Comparison of ENCODE assay signal across 8 cellular contexts in the genomic region with DNA sequence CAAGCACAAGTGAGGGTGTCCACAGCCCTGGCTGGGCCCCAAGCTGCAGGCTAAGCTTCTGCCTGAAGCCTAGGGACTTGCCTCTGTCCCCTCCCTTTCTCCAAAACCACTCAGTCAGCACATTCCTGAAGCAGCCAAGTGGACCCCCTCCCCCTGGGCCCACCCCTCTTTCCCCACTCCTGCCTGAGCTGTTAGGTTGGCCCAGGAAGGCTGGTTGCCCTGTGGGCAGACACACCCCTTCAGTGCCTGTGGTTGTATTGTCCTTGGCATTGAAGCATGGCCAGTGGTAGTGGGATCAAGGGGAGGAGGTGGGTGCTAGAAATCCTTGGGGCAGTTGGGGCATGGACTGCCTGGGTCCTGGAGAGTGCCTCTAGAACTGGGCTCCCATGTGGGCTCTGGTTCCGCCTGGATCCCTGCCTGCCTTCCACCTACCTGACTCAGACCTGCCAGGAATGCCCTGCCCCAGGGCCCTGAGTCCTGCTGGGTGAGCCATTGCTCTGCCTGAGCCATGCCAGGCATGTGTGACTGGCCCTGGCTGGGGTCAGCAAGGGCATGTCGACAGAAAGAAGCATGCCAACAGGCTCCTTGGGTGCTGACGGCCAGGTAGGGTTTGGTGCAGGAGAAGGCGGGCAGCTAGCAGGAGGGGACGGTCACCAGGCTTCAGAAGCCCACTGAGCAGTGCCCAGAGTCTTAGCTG. TPM values are rescaled to one million over a fixed set of nuclear protein-coding genes. Genes with fewer than 3 reads are reported as not detected.
DNase-seq lines count a peak whose midpoint lies in the region; ATAC-seq, FAIRE-seq and TF ChIP-seq lines count a peak whose summit lies in the region.

No MANE protein-coding gene starts in this region.

- H3K36me3 Mint-ChIP-seq in T-helper 2 cell treated with Interferon-gamma antibody and Interleukin-4, amounts not matched to agents 5 μg/mL and 100 μg/mL, for 36 hours (ENCODE audit: low read depth) = peaks cover 13% of the 10 kb centered on the region
- peaks cover 59% of the 10 kb centered on the region for H3K36me3 Mint-ChIP-seq in activated T-helper 2 cell treated with anti-CD3 and anti-CD28 coated beads, Interferon-gamma antibody, Interleukin-2, Interleukin-4, amounts not matched to agents 10 μg/mL and 5 μg/mL and 100 μg/mL, durations not matched to agents 14 hours and 24 hours and 36 hours (ENCODE audit: low read depth)

- no peak for DNase-seq in T-helper 2 cell treated with Interferon-gamma antibody and Interleukin-4, amounts not matched to agents 5 μg/mL and 100 μg/mL, for 36 hours (ENCODE audit: low spot score)
- no peak for DNase-seq in T-helper 2 cell
- no peak for DNase-seq in activated T-helper 2 cell treated with anti-CD3 and anti-CD28 coated beads, Interferon-gamma antibody, Interleukin-2, Interleukin-4, amounts not matched to agents 10 μg/mL and 5 μg/mL and 100 μg/mL, durations not matched to agents 14 hours and 24 hours and 36 hours (ENCODE audit: low spot score)
- DNase-seq in kidney = peak; percentile 93
- no peak for DNase-seq in HCEC 1CT
- no peak for DNase-seq in T-helper 9 cell

- no peaks in the 10 kb centered on the region for H3K27me3 ChIP-seq in subcutaneous abdominal adipose tissue (ENCODE audit: control insufficient read depth in 5 of 5, insufficient read depth in 4 of 5, low read length in 5 of 5)

- H3K27ac ChIP-seq in kidney (ENCODE audit: low read depth in 2 of 2, low read length in 2 of 2) = peak overlapping the region; percentile 95 to 96
- H3K27ac ChIP-seq in subcutaneous abdominal adipose tissue (ENCODE audit: low read depth, low read length) = peak overlapping the region; percentile 46

- intact Hi-C loops in activated T-helper 2 cell treated with anti-CD3 and anti-CD28 coated beads, Interferon-gamma antibody, Interleukin-2, Interleukin-4, amounts not matched to agents 10 μg/mL and 5 μg/mL and 100 μg/mL, durations not matched to agents 14 hours and 24 hours and 36 hours (cut with micrococcal nuclease) = no loop called here
- intact Hi-C loops in kidney (cut with DNase I) = no loop called here

- FAIRE-seq in kidney (lab: Jason Lieb, UNC) = no peak

- H3K27me3 Mint-ChIP-seq in T-helper 2 cell treated with Interferon-gamma antibody and Interleukin-4, amounts not matched to agents 5 μg/mL and 100 μg/mL, for 36 hours (ENCODE audit: low read depth) = no peaks in the 10 kb centered on the region
- no peaks in the 10 kb centered on the region for H3K27me3 Mint-ChIP-seq in activated T-helper 2 cell treated with anti-CD3 and anti-CD28 coated beads, Interferon-gamma antibody, Interleukin-2, Interleukin-4, amounts not matched to agents 10 μg/mL and 5 μg/mL and 100 μg/mL, durations not matched to agents 14 hours and 24 hours and 36 hours (ENCODE audit: low read depth)

- H3K4me1 Mint-ChIP-seq in T-helper 2 cell treated with Interferon-gamma antibody and Interleukin-4, amounts not matched to agents 5 μg/mL and 100 μg/mL, for 36 hours (ENCODE audit: low read depth) = peaks cover 15% of the 10 kb centered on the region
- peaks cover 20% of the 10 kb centered on the region for H3K4me1 Mint-ChIP-seq in activated T-helper 2 cell treated with anti-CD3 and anti-CD28 coated beads, Interferon-gamma antibody, Interleukin-2, Interleukin-4, amounts not matched to agents 10 μg/mL and 5 μg/mL and 100 μg/mL, durations not matched to agents 14 hours and 24 hours and 36 hours (ENCODE audit: low read depth)

- peak overlapping the region; percentile 89 for H3K4me3 Mint-ChIP-seq in T-helper 2 cell treated with Interferon-gamma antibody and Interleukin-4, amounts not matched to agents 5 μg/mL and 100 μg/mL, for 36 hours
- peak overlapping the region; percentile 90 for H3K4me3 Mint-ChIP-seq in activated T-helper 2 cell treated with anti-CD3 and anti-CD28 coated beads, Interferon-gamma antibody, Interleukin-2, Interleukin-4, amounts not matched to agents 10 μg/mL and 5 μg/mL and 100 μg/mL, durations not matched to agents 14 hours and 24 hours and 36 hours (ENCODE audit: low read depth)

- H3K9me3 ChIP-seq in kidney (ENCODE audit: control insufficient read depth in 1 of 2, low read length in 2 of 2) (no peaks in the 10 kb centered on the region), subcutaneous abdominal adipose tissue (ENCODE audit: control insufficient read depth in 5 of 5, low read length in 5 of 5) (no peaks in the 10 kb centered on the region)

- no peak for TF ChIP-seq CTCF in kidney (IDR thresholded peaks at IDR 0.05; ENCODE audit: borderline replicate concordance, extremely low read depth, insufficient read depth)

- H3K4me1 ChIP-seq in kidney (ENCODE audit: control insufficient read depth in 1 of 2, insufficient read depth in 1 of 2, low read depth in 1 of 2, low read length in 2 of 2) (peaks cover 42 to 59% of the 10 kb centered on the region in 2 donors), subcutaneous abdominal adipose tissue (ENCODE audit: control insufficient read depth in 5 of 5, insufficient read depth in 5 of 5, low read length in 5 of 5) (peaks cover 0 to 49% (median 44%) of the 10 kb centered on the region in 5 donors)

- H3K4me3 ChIP-seq in kidney (ENCODE audit: low read length in 2 of 2) (peak overlapping the region; percentile 59 to 97), subcutaneous abdominal adipose tissue (ENCODE audit: low read depth in 1 of 5, low read length in 5 of 5) (peak overlapping the region in 2 of 5 donors; percentile 26 to 70)

- peak overlapping the region; percentile 91 for H3K27ac Mint-ChIP-seq in T-helper 2 cell treated with Interferon-gamma antibody and Interleukin-4, amounts not matched to agents 5 μg/mL and 100 μg/mL, for 36 hours
- peak overlapping the region; percentile 81 for H3K27ac Mint-ChIP-seq in activated T-helper 2 cell treated with anti-CD3 and anti-CD28 coated beads, Interferon-gamma antibody, Interleukin-2, Interleukin-4, amounts not matched to agents 10 μg/mL and 5 μg/mL and 100 μg/mL, durations not matched to agents 14 hours and 24 hours and 36 hours

- ATAC-seq in GM21723 (IDR thresholded peaks at IDR 0.05; ENCODE audit: unreplicated experiment) = no peak

- peaks cover 10 to 36% of the 10 kb centered on the region in 2 donors for H3K36me3 ChIP-seq in kidney (ENCODE audit: control insufficient read depth in 1 of 2, insufficient read depth in 2 of 2, low read length in 2 of 2)
- peaks cover 0 to 20% (median 19%) of the 10 kb centered on the region in 5 donors for H3K36me3 ChIP-seq in subcutaneous abdominal adipose tissue (ENCODE audit: control insufficient read depth in 5 of 5, insufficient read depth in 5 of 5, low read length in 5 of 5)

- H3K9me3 Mint-ChIP-seq in T-helper 2 cell treated with Interferon-gamma antibody and Interleukin-4, amounts not matched to agents 5 μg/mL and 100 μg/mL, for 36 hours = no peaks in the 10 kb centered on the region
- H3K9me3 Mint-ChIP-seq in activated T-helper 2 cell treated with anti-CD3 and anti-CD28 coated beads, Interferon-gamma antibody, Interleukin-2, Interleukin-4, amounts not matched to agents 10 μg/mL and 5 μg/mL and 100 μg/mL, durations not matched to agents 14 hours and 24 hours and 36 hours = no peaks in the 10 kb centered on the region

- peak overlapping the region in 1 of 2 donors; percentile 98 for H3K9ac ChIP-seq in kidney (ENCODE audit: low read length in 2 of 2)
- peak overlapping the region in 1 of 5 donors; percentile 74 for H3K9ac ChIP-seq in subcutaneous abdominal adipose tissue (ENCODE audit: low read length in 5 of 5)

RNA-seq across cellular contexts. Expression of gene TRAF4, which starts 2.1 kb away (rescaled TPM):
- total RNA-seq in activated T-helper 2 cell treated with anti-CD3 and anti-CD28 coated beads, Interferon-gamma antibody, Interleukin-2, Interleukin-4, amounts not matched to agents 10 μg/mL and 5 μg/mL and 100 μg/mL, durations not matched to agents 14 hours and 24 hours and 36 hours = 125 and 129 TPM in 2 replicates
- total RNA-seq in kidney = 118 TPM
- 53.4 TPM for polyA plus RNA-seq in kidney (ENCODE audit: insufficient read depth, low read depth, low replicate concordance)

RNA-seq across cellular contexts. Expression of gene NEK8, which starts 17.3 kb away (rescaled TPM):
- total RNA-seq in activated T-helper 2 cell treated with anti-CD3 and anti-CD28 coated beads, Interferon-gamma antibody, Interleukin-2, Interleukin-4, amounts not matched to agents 10 μg/mL and 5 μg/mL and 100 μg/mL, durations not matched to agents 14 hours and 24 hours and 36 hours = 3.6 and 4.2 TPM in 2 replicates
- total RNA-seq in kidney = 20.6 TPM
- polyA plus RNA-seq in kidney (ENCODE audit: insufficient read depth, low read depth, low replicate concordance) = 4.7 TPM

RNA-seq across cellular contexts. Expression of gene TLCD1, which starts 19.9 kb away (rescaled TPM):
- total RNA-seq in activated T-helper 2 cell treated with anti-CD3 and anti-CD28 coated beads, Interferon-gamma antibody, Interleukin-2, Interleukin-4, amounts not matched to agents 10 μg/mL and 5 μg/mL and 100 μg/mL, durations not matched to agents 14 hours and 24 hours and 36 hours = 8.0 and 8.2 TPM in 2 replicates
- 25.3 TPM for total RNA-seq in kidney
- polyA plus RNA-seq in kidney (ENCODE audit: insufficient read depth, low read depth, low replicate concordance) = 30.0 TPM

RNA-seq across cellular contexts. Expression of gene RPL23A, which starts 26.1 kb away (rescaled TPM):
- 1,712 and 1,733 TPM in 2 replicates for total RNA-seq in activated T-helper 2 cell treated with anti-CD3 and anti-CD28 coated beads, Interferon-gamma antibody, Interleukin-2, Interleukin-4, amounts not matched to agents 10 μg/mL and 5 μg/mL and 100 μg/mL, durations not matched to agents 14 hours and 24 hours and 36 hours
- total RNA-seq in kidney = 1,188 TPM
- 1,159 TPM for polyA plus RNA-seq in kidney (ENCODE audit: insufficient read depth, low read depth, low replicate concordance)

RNA-seq across cellular contexts. Expression of gene RAB34, which starts 28.3 kb away (rescaled TPM):
- total RNA-seq in activated T-helper 2 cell treated with anti-CD3 and anti-CD28 coated beads, Interferon-gamma antibody, Interleukin-2, Interleukin-4, amounts not matched to agents 10 μg/mL and 5 μg/mL and 100 μg/mL, durations not matched to agents 14 hours and 24 hours and 36 hours = 19.4 and 21.5 TPM in 2 replicates
- 119 TPM for total RNA-seq in kidney
- polyA plus RNA-seq in kidney (ENCODE audit: insufficient read depth, low read depth, low replicate concordance) = 128 TPM
